8 cellular contexts compared by ENCODE assay signal in the genomic region with DNA sequence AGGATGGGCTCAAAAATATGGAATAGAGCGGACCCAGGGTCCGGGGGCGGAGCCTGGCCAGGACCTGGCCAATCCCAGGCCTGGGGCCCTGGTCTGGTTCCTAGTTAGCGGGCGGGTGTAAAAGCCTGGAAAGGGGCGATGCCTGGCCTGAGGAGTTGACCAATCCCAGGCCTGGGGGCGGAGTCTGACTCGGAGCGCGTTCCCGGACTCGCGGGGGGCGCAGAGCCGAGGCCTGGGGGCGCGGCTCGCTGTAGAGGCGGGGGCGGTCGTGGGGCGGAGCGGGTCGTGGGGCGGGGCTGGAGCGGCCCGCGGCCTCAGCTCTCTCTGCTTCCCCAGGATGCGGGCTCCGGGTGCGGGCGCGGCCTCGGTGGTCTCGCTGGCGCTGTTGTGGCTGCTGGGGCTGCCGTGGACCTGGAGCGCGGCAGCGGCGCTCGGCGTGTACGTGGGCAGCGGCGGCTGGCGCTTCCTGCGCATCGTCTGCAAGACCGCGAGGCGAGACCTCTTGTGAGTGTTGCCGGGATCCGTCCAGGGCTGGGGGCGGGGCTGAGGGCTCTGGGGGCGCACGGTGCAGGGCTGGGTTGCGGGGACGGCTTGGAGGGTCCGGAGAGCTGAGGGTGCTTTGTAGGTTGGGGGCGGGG. TPM values are rescaled to one million over a fixed set of nuclear protein-coding genes. Genes with fewer than 3 reads are reported as not detected.
DNase-seq lines count a peak whose midpoint lies in the region; ATAC-seq and TF ChIP-seq lines count a peak whose summit lies in the region.

Gene SLC27A1, plus strand, starts transcription at position 321 of the 638 bp plus-strand sequence. Its CDS starts 17 bp downstream, at position 338.

- H3K4me1 ChIP-seq in left ventricle myocardium inferior = peaks cover 69% of the 10 kb centered on the region

- H3K27ac Mint-ChIP-seq in type B pancreatic cell = peak within 1 kb of the TSS; percentile 93

- peaks cover 3% of the 10 kb centered on the region for H3K27me3 Mint-ChIP-seq in type B pancreatic cell

- no peaks in the 10 kb centered on the region for H3K9me3 Mint-ChIP-seq in type B pancreatic cell

- H3K4me3 ChIP-seq in GM12865 (ENCODE audit: low read depth, low read length) = peak within 1 kb of the TSS; percentile 83
- H3K4me3 ChIP-seq in left ventricle myocardium inferior = peak within 1 kb of the TSS; percentile 93

- H3K27me3 ChIP-seq in left ventricle myocardium inferior (ENCODE audit: low read depth) = no peaks in the 10 kb centered on the region

- H3K4me3 Mint-ChIP-seq in type B pancreatic cell = peak within 1 kb of the TSS; percentile 98

- peaks cover 13% of the 10 kb centered on the region for H3K36me3 ChIP-seq in left ventricle myocardium inferior

- H3K27ac ChIP-seq in angular gyrus (ENCODE audit: low read depth, low read length) (peak within 1 kb of the TSS; percentile 91), left ventricle myocardium inferior (replicated peaks) (peak within 1 kb of the TSS; percentile 97)

- peak; percentile 76 for ATAC-seq in HG02678 (IDR thresholded peaks at IDR 0.05; ENCODE audit: unreplicated experiment)

- intact Hi-C loops in left ventricle myocardium inferior (cut with micrococcal nuclease) = loop anchor here (2.0 kb wide), 1 partner anchor 40 kb away; the partner anchor contains the start of gene PGLS
- intact Hi-C loops in posterior vena cava (cut with DNase I) = no loop called here

- no peaks in the 10 kb centered on the region for H3K36me3 Mint-ChIP-seq in type B pancreatic cell

- no peaks in the 10 kb centered on the region for H3K9me3 ChIP-seq in left ventricle myocardium inferior (replicated peaks)

- DNase-seq in GM12865 (ENCODE audit: low read depth) = peak; percentile 97
- peak; percentile 85 for DNase-seq in NCI-H1417 treated with DMSO at 0.1 percent for 48 hours (lab: John Stamatoyannopoulos, UW)
- DNase-seq in T follicular helper cell (ENCODE audit: low read depth) = peak; percentile 80
- DNase-seq in left ventricle myocardium inferior = peak; percentile 98
- peak; percentile 99 for DNase-seq in posterior vena cava (ENCODE audit: low spot score)
- peak; percentile 99 for DNase-seq in type B pancreatic cell (ENCODE audit: extremely low spot score, unreplicated experiment)

- TF ChIP-seq CTCF in GM12865 (IDR thresholded peaks at IDR 0.05; ENCODE audit: insufficient read depth, low read depth, low read length, missing control alignments) (no peak), left ventricle myocardium inferior (IDR thresholded peaks at IDR 0.05; ENCODE audit: borderline replicate concordance) (no peak), type B pancreatic cell (conservative IDR thresholded peaks at IDR 0.05) (peak; percentile 21)

- peaks cover 19% of the 10 kb centered on the region for H3K4me1 Mint-ChIP-seq in type B pancreatic cell (ENCODE audit: unreplicated experiment)

RNA-seq across cellular contexts. Expression of gene SLC27A1, which starts in this region (rescaled TPM):
- total RNA-seq in left ventricle myocardium inferior = 59.3 TPM
- total RNA-seq in posterior vena cava = 10 to 100 TPM; 11.1 to 14.4 TPM
- total RNA-seq in type B pancreatic cell (ENCODE audit: low replicate concordance) = 12.1 and 15.5 TPM in 2 replicates

Comparison
In these comparisons a context has a peak if more than half of its experiments do, and no peak if none do; other contexts are left out.
1. Peak in every context shown above with its lines: DNase-seq, ATAC-seq, H3K4me3 ChIP-seq and H3K27ac ChIP-seq.